In genomic region chr3:23762214-23763039, GRCh38 we compare ENCODE assay signal across 9 cellular contexts. TPM values are rescaled to one million over a fixed set of nuclear protein-coding genes. Genes with fewer than 3 reads are reported as not detected.
A peak's percentile ranks its signal among the peaks of the same experiment; 100 is the strongest.
DNase-seq lines count a peak whose midpoint lies in the region; ATAC-seq and TF ChIP-seq lines count a peak whose summit lies in the region.
"Had no signal": no experiment of that assay in that cellular context is flagged by ENCODE, and none has a peak within 500 bp of the region (broad histone marks: within the 10 kb centered on the region; RNA-seq: fewer than 3 reads in every experiment).

No MANE protein-coding gene starts in this region.

- H3K27me3 ChIP-seq in esophagus muscularis mucosa = no peaks in the 10 kb centered on the region

- H3K36me3 Mint-ChIP-seq in type B pancreatic cell (no peaks in the 10 kb centered on the region), progenitor cell of endocrine pancreas (ENCODE audit: insufficient read depth) (no peaks in the 10 kb centered on the region)
- H3K36me3 Mint-ChIP-seq: activated naive CD8-positive, alpha-beta T cell had no signal

- TF ChIP-seq CTCF in esophagus muscularis mucosa (IDR thresholded peaks at IDR 0.05) (no peak), type B pancreatic cell (conservative IDR thresholded peaks at IDR 0.05) (no peak), progenitor cell of endocrine pancreas (IDR thresholded peaks at IDR 0.05; ENCODE audit: unreplicated experiment) (no peak)

- H3K36me3 ChIP-seq in esophagus muscularis mucosa = no peaks in the 10 kb centered on the region

- TF ChIP-seq EP300 in esophagus muscularis mucosa (IDR thresholded peaks at IDR 0.05) = no peak

- H3K27me3 Mint-ChIP-seq in type B pancreatic cell (peaks cover 3% of the 10 kb centered on the region), progenitor cell of endocrine pancreas (peaks cover 13% of the 10 kb centered on the region)
- H3K27me3 Mint-ChIP-seq: activated naive CD8-positive, alpha-beta T cell had no signal

- peak overlapping the region; percentile 76 for H3K27ac Mint-ChIP-seq in type B pancreatic cell
- no peak overlapping the region for H3K27ac Mint-ChIP-seq in progenitor cell of endocrine pancreas
- H3K27ac Mint-ChIP-seq: activated naive CD8-positive, alpha-beta T cell had no signal

- no peaks in the 10 kb centered on the region for H3K9me3 ChIP-seq in esophagus muscularis mucosa

- peaks cover 0 to 24% (median 21%) of the 10 kb centered on the region in 4 donors for H3K4me1 ChIP-seq in esophagus muscularis mucosa

- no peak for TF ChIP-seq POLR2A in esophagus muscularis mucosa (IDR thresholded peaks at IDR 0.05; ENCODE audit: low read depth)

- 59% methylated on average over 11 of the region's 11 CpGs for WGBS in esophagus muscularis mucosa

- H3K4me3 Mint-ChIP-seq in type B pancreatic cell (peak overlapping the region; percentile 40), progenitor cell of endocrine pancreas (ENCODE audit: low read depth) (no peak overlapping the region)
- H3K4me3 Mint-ChIP-seq: activated naive CD8-positive, alpha-beta T cell had no signal

- H3K9me3 Mint-ChIP-seq in type B pancreatic cell = no peaks in the 10 kb centered on the region
- no peaks in the 10 kb centered on the region for H3K9me3 Mint-ChIP-seq in progenitor cell of endocrine pancreas (ENCODE audit: low read depth)

- DNase-seq in AG20443 (ENCODE audit: low spot score) (peak; percentile 44), esophagus muscularis mucosa (ENCODE audit: extremely low spot score) (no peak), type B pancreatic cell (ENCODE audit: extremely low spot score, unreplicated experiment) (no peak), NCI-H2171 treated with DMSO at 0.1 percent for 48 hours (lab: John Stamatoyannopoulos, UW) (no peak), progenitor cell of endocrine pancreas (ENCODE audit: low spot score, unreplicated experiment) (no peak), NCI-H1105 (lab: John Stamatoyannopoulos, UW) (no peak)

- peak; percentile 79 for ATAC-seq in GM19324 (IDR thresholded peaks at IDR 0.05; ENCODE audit: low FRiP score, unreplicated experiment)
- peak; percentile 90 for ATAC-seq in HG03159 (IDR thresholded peaks at IDR 0.05; ENCODE audit: unreplicated experiment)

- peak overlapping the region; percentile 51 to 70 (median 58) for H3K27ac ChIP-seq in esophagus muscularis mucosa (replicated peaks in 1 of 4)

- peak overlapping the region; percentile 35 to 51 (median 45) for H3K4me3 ChIP-seq in esophagus muscularis mucosa

- intact Hi-C loops in esophagus muscularis mucosa (cut with DNase I) = no loop called here

- H3K4me1 Mint-ChIP-seq in type B pancreatic cell (ENCODE audit: unreplicated experiment) (peaks cover 29% of the 10 kb centered on the region), progenitor cell of endocrine pancreas (ENCODE audit: low read depth) (peaks cover 1% of the 10 kb centered on the region)

RNA-seq across cellular contexts. Expression of gene UBE2E1, which starts 43.3 kb away (rescaled TPM):
- 100 to 1,000 TPM in 3 of 4 donors, 10 to 100 TPM in 1; 82.4 to 126 (median 115) TPM for total RNA-seq in esophagus muscularis mucosa
- 93.2 and 110 TPM in 2 replicates for total RNA-seq in type B pancreatic cell (ENCODE audit: low replicate concordance)
- 129 and 134 TPM in 2 replicates for total RNA-seq in progenitor cell of endocrine pancreas
